29 cellular contexts compared by ENCODE assay signal in genomic region chr9:100673249-100673648, GRCh38.
"Had no signal": no experiment of that assay in that cellular context is flagged by ENCODE, and none has a peak within 500 bp of the region (broad histone marks: within the 10 kb centered on the region; RNA-seq: fewer than 3 reads in every experiment).

No MANE protein-coding gene starts in this region.

- DNase-seq: activated CD4-positive, alpha-beta memory T cell treated with anti-CD3 and anti-CD28 coated beads for 36 hours; activated CD4-positive, alpha-beta T cell treated with anti-CD3 and anti-CD28 coated beads for 36 hours; activated CD4-positive, alpha-beta T cell treated with anti-CD3 and anti-CD28 coated beads, Interleukin-2, amount 50 U/mL, for 1 hour; activated CD8-positive, alpha-beta memory T cell treated with anti-CD3 and anti-CD28 coated beads, Interleukin-2, amount 50 U/mL, for 4 hours; activated gamma-delta T cell treated with Interleukin-2 at 50 U/mL for 16 hours; activated naive CD4-positive, alpha-beta T cell treated with anti-CD3 and anti-CD28 coated beads for 36 hours; activated T-cell treated with anti-CD3 and anti-CD28 coated beads for 4 hours; activated T-cell treated with anti-CD3 and anti-CD28 coated beads, Interleukin-2, amount 50 U/mL, for 4 hours; adrenal gland; brain microvascular endothelial cell; central memory CD4-positive, alpha-beta T cell; colonic mucosa; NCI-H1092 treated with DMSO at 0.1 percent for 48 hours; NCI-H1417; NCI-H146; NCI-H187 treated with DMSO at 0.1 percent for 48 hours; NCI-H2081; NCI-H345; NCI-H526 treated with DMSO at 0.1 percent for 48 hours; NCI-H774; SHP77; SJCRH30 had no signal

- H3K36me3 ChIP-seq: adrenal gland, brain microvascular endothelial cell, colonic mucosa, SJCRH30 had no signal

- H3K27ac Mint-ChIP-seq: activated CD4-positive, alpha-beta memory T cell treated with anti-CD3 and anti-CD28 coated beads for 36 hours; activated CD4-positive, alpha-beta T cell treated with anti-CD3 and anti-CD28 coated beads for 36 hours; activated naive CD4-positive, alpha-beta T cell treated with anti-CD3 and anti-CD28 coated beads for 36 hours; activated naive CD4-positive, alpha-beta T cell treated with anti-CD3 and anti-CD28 coated beads, Interleukin-2, amount 50 U/mL, for 72 hours; activated T-helper 1 cell treated with anti-CD3 and anti-CD28 coated beads, Interleukin-12 subunit alpha, Interleukin-12 subunit beta, Interleukin-2, Interleukin-4 antibody, amounts not matched to agents 30 ng/mL and 10 ng/mL and 1 ng/mL, durations not matched to agents 14 hours and 24 hours and 36 hours; T-helper 1 cell treated with Interleukin-12 subunit alpha and Interleukin-12 subunit beta and Interleukin-4 antibody, amounts not matched to agents 30 μg/mL and 1 μg/mL, for 36 hours; T-helper 2 cell treated with Interferon-gamma antibody and Interleukin-4, amounts not matched to agents 5 μg/mL and 100 μg/mL, for 36 hours; WTC11 had no signal

- H3K9me3 ChIP-seq: adrenal gland, colonic mucosa, SJCRH30 had no signal

- H3K27ac ChIP-seq: adrenal gland, brain microvascular endothelial cell, colonic mucosa, SJCRH30, SK-N-MC had no signal

- H3K27me3 Mint-ChIP-seq: activated CD4-positive, alpha-beta memory T cell treated with anti-CD3 and anti-CD28 coated beads for 36 hours had no signal

- H3K36me3 Mint-ChIP-seq: activated CD4-positive, alpha-beta memory T cell treated with anti-CD3 and anti-CD28 coated beads for 36 hours; activated naive CD4-positive, alpha-beta T cell treated with anti-CD3 and anti-CD28 coated beads, Interleukin-2, amount 50 U/mL, for 72 hours had no signal

- H3K4me1 Mint-ChIP-seq: activated CD4-positive, alpha-beta T cell treated with anti-CD3 and anti-CD28 coated beads for 36 hours had no signal

- H3K4me3 Mint-ChIP-seq: activated CD4-positive, alpha-beta memory T cell treated with anti-CD3 and anti-CD28 coated beads for 36 hours; activated CD4-positive, alpha-beta T cell treated with anti-CD3 and anti-CD28 coated beads for 36 hours; activated naive CD4-positive, alpha-beta T cell treated with anti-CD3 and anti-CD28 coated beads for 36 hours; activated T-cell treated with anti-CD3 and anti-CD28 coated beads, Interleukin-2, amount 50 U/mL, for 4 hours; activated T-helper 1 cell treated with anti-CD3 and anti-CD28 coated beads, Interleukin-12 subunit alpha, Interleukin-12 subunit beta, Interleukin-2, Interleukin-4 antibody, amounts not matched to agents 30 ng/mL and 10 ng/mL and 1 ng/mL, durations not matched to agents 14 hours and 24 hours and 36 hours; T-helper 1 cell treated with Interleukin-12 subunit alpha and Interleukin-12 subunit beta and Interleukin-4 antibody, amounts not matched to agents 30 μg/mL and 1 μg/mL, for 36 hours; T-helper 2 cell treated with Interferon-gamma antibody and Interleukin-4, amounts not matched to agents 5 μg/mL and 100 μg/mL, for 36 hours; WTC11 had no signal

- H3K27me3 ChIP-seq: adrenal gland, brain microvascular endothelial cell, colonic mucosa, SJCRH30 had no signal

- H3K4me3 ChIP-seq: adrenal gland, colonic mucosa, K562, SJCRH30, SK-N-MC had no signal

- H3K9me3 Mint-ChIP-seq: activated CD4-positive, alpha-beta memory T cell treated with anti-CD3 and anti-CD28 coated beads for 36 hours; activated naive CD4-positive, alpha-beta T cell treated with anti-CD3 and anti-CD28 coated beads for 36 hours; activated naive CD4-positive, alpha-beta T cell treated with anti-CD3 and anti-CD28 coated beads, Interleukin-2, amount 50 U/mL, for 72 hours; activated T-cell treated with anti-CD3 and anti-CD28 coated beads, Interleukin-2, amount 50 U/mL, for 4 hours; activated T-helper 1 cell treated with anti-CD3 and anti-CD28 coated beads, Interleukin-12 subunit alpha, Interleukin-12 subunit beta, Interleukin-2, Interleukin-4 antibody, amounts not matched to agents 30 ng/mL and 10 ng/mL and 1 ng/mL, durations not matched to agents 14 hours and 24 hours and 36 hours; T-helper 1 cell treated with Interleukin-12 subunit alpha and Interleukin-12 subunit beta and Interleukin-4 antibody, amounts not matched to agents 30 μg/mL and 1 μg/mL, for 36 hours; T-helper 2 cell treated with Interferon-gamma antibody and Interleukin-4, amounts not matched to agents 5 μg/mL and 100 μg/mL, for 36 hours had no signal
